Comparison of ENCODE assay signal across 9 cellular contexts in the genomic region with DNA sequence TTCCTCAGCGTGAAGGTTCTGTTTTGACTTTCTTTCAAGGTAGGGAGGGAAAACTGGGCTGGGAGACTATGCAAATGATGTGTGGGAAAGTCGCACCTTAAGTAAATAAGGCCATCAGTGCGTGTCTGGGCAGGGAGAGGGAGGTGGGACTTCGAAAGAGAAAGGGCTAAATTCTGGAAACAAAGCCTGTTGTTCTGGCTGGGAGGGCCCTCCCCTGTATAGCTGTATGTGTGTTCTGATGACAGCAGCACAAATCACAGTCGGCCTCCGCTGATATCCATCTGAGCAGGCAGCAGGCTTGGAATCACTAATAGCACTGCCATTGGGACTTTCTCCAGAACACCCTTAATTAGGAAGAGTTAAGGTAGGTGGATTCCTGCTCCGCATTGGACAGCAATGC. TPM values are rescaled to one million over a fixed set of nuclear protein-coding genes. Genes with fewer than 3 reads are reported as not detected.
A peak's percentile ranks its signal among the peaks of the same experiment; 100 is the strongest.
DNase-seq lines count a peak whose midpoint lies in the region; ATAC-seq and TF ChIP-seq lines count a peak whose summit lies in the region.
"Had no signal": no experiment of that assay in that cellular context is flagged by ENCODE, and none has a peak within 500 bp of the region (broad histone marks: within the 10 kb centered on the region; RNA-seq: fewer than 3 reads in every experiment).

No MANE protein-coding gene starts in this region.

- no peak overlapping the region for H2BK15ac ChIP-seq in mesendoderm (replicated peaks; ENCODE audit: low read depth)

- no peaks in the 10 kb centered on the region for H3K36me3 ChIP-seq in mesendoderm (ENCODE audit: control insufficient read depth, insufficient read depth, low read length)

- no peaks in the 10 kb centered on the region for H3K9me3 Mint-ChIP-seq in stimulated activated effector memory CD8-positive, alpha-beta T cell treated with anti-CD3 and anti-CD28 coated beads, Interleukin-12 subunit alpha, Interleukin-12 subunit beta, amount 100 ng/mL, for 72 hours

- no peak overlapping the region for H3K4me3 ChIP-seq in mesendoderm (ENCODE audit: low read length)

- H3K36me3 Mint-ChIP-seq in stimulated activated effector memory CD8-positive, alpha-beta T cell treated with anti-CD3 and anti-CD28 coated beads, Interleukin-12 subunit alpha, Interleukin-12 subunit beta, amount 100 ng/mL, for 72 hours, result no peaks in the 10 kb centered on the region

- POLR2A ChIA-PET in GM10248 (lab: Yijun Ruan, JAX), result no interaction called here

- CTCF ChIA-PET in GM10248 (lab: Yijun Ruan, JAX), result interaction anchor here (2.1 to 10.7 kb wide), 2 partner anchors 9 to 17 kb away, joined by 5 to 73 read pairs; a partner anchor contains a TSS

- H3K27me3 ChIP-seq in mesendoderm (ENCODE audit: insufficient read depth, low read length, poor library complexity), result no peaks in the 10 kb centered on the region

- H2BK5ac ChIP-seq in mesendoderm (ENCODE audit: low read length), result no peak overlapping the region

- H4K5ac ChIP-seq in mesendoderm (ENCODE audit: low read length), result no peak overlapping the region

- ATAC-seq in GM21717 (IDR thresholded peaks at IDR 0.05; ENCODE audit: unreplicated experiment), result peak; percentile 76
- no peak for ATAC-seq in stimulated activated effector memory CD8-positive, alpha-beta T cell treated with anti-CD3 and anti-CD28 coated beads, Interleukin-12 subunit alpha, Interleukin-12 subunit beta, amount 100 ng/mL, for 72 hours

- peaks cover 21% of the 10 kb centered on the region for H3K4me1 ChIP-seq in mesendoderm (ENCODE audit: control insufficient read depth, low read depth, low read length)

- no peak overlapping the region for H3K27ac ChIP-seq in mesendoderm (ENCODE audit: low read depth, low read length)

- H3K4me3 Mint-ChIP-seq in stimulated activated effector memory CD8-positive, alpha-beta T cell treated with anti-CD3 and anti-CD28 coated beads, Interleukin-12 subunit alpha, Interleukin-12 subunit beta, amount 100 ng/mL, for 72 hours, result no peak overlapping the region

- no peak overlapping the region for H2AK5ac ChIP-seq in mesendoderm (ENCODE audit: low read length)

- H3K4ac ChIP-seq in mesendoderm (ENCODE audit: low read depth, low read length), result no peak overlapping the region

- H3K4me1 Mint-ChIP-seq in stimulated activated effector memory CD8-positive, alpha-beta T cell treated with anti-CD3 and anti-CD28 coated beads, Interleukin-12 subunit alpha, Interleukin-12 subunit beta, amount 100 ng/mL, for 72 hours, result no peaks in the 10 kb centered on the region

- DNase-seq in GM10248 (ENCODE audit: extremely low spot score) (peak; percentile 53), SK-N-DZ (ENCODE audit: low spot score) (peak; percentile 91), mesendoderm (peak; percentile 65), NOMO-1 treated with DMSO at 0.1 percent for 48 hours (lab: John Stamatoyannopoulos, UW; ENCODE audit: unreplicated experiment) (no peak), cortex of kidney (lab: John Stamatoyannopoulos, UW) (no peak)
- no peak for DNase-seq in stimulated activated effector memory CD8-positive, alpha-beta T cell treated with anti-CD3 and anti-CD28 coated beads, Interleukin-12 subunit alpha, Interleukin-12 subunit beta, amount 100 ng/mL, for 72 hours (ENCODE audit: low spot score in 2 of 2)
- DNase-seq in stimulated activated CD4-positive, alpha-beta T cell treated with anti-CD3 and anti-CD28 coated beads, Interleukin-2, amount 100 ng/mL, for 48 hours, result no peak
- DNase-seq: activated T-cell treated with anti-CD3 and anti-CD28 coated beads, Interleukin-2, amount 50 U/mL, for 48 hours had no signal

- H3K9ac ChIP-seq in mesendoderm (ENCODE audit: low read length), result no peak overlapping the region

- no peak overlapping the region for H3K18ac ChIP-seq in mesendoderm (ENCODE audit: low read length)

- no peak for TF ChIP-seq CTCF in GM10248 (IDR thresholded peaks at IDR 0.05; ENCODE audit: control extremely low read depth, extremely low read depth, low read depth, missing control alignments)

- no peak overlapping the region for H4K8ac ChIP-seq in mesendoderm (ENCODE audit: low read depth, low read length)

- peak overlapping the region; percentile 47 for H3K56ac ChIP-seq in mesendoderm (ENCODE audit: low read length)

- no peak overlapping the region for H3K4me2 ChIP-seq in mesendoderm (ENCODE audit: low read length)

- H3K27ac Mint-ChIP-seq in stimulated activated effector memory CD8-positive, alpha-beta T cell treated with anti-CD3 and anti-CD28 coated beads, Interleukin-12 subunit alpha, Interleukin-12 subunit beta, amount 100 ng/mL, for 72 hours, result no peak overlapping the region

- no peak overlapping the region for H2BK120ac ChIP-seq in mesendoderm (ENCODE audit: low read depth, low read length)

- peaks cover 4% of the 10 kb centered on the region for H3K79me1 ChIP-seq in mesendoderm (ENCODE audit: low read length)

- peaks cover 2% of the 10 kb centered on the region for H3K79me2 ChIP-seq in mesendoderm (ENCODE audit: control insufficient read depth, insufficient read depth, low read length)

- no peak overlapping the region for H3K23ac ChIP-seq in mesendoderm (ENCODE audit: low read length)

- no CpG with 5 or more reads among the region's 7 CpGs for WGBS in mesendoderm (ENCODE audit: extremely low coverage, insufficient coverage, low lambda C conversion rate)

RNA-seq across cellular contexts. Expression of a gene that starts 19.2 kb away (rescaled TPM):
- 2.2 and 4.0 TPM in 2 replicates for polyA plus RNA-seq in SK-N-DZ (2014; cell fraction: cytosol; rRNA removed)
- 3.8 and 7.9 TPM in 2 replicates for polyA plus RNA-seq in SK-N-DZ (2014; cell fraction: nucleus; rRNA removed)
- 5.1 TPM for polyA plus RNA-seq in mesendoderm (2013, experiment 1 of 2)
- 5.3 TPM for polyA plus RNA-seq in mesendoderm (2013, experiment 2 of 2)

Comparison
In these comparisons a context has a peak if more than half of its experiments do, and no peak if none do; other contexts are left out.
1. DNase-seq: peak in GM10248 (single experiment), SK-N-DZ (single experiment) and mesendoderm (single experiment); none in NOMO-1 treated with DMSO at 0.1 percent for 48 hours (single experiment), stimulated activated effector memory CD8-positive, alpha-beta T cell treated with anti-CD3 and anti-CD28 coated beads, Interleukin-12 subunit alpha, Interleukin-12 subunit beta, amount 100 ng/mL, for 72 hours (0 of 2), cortex of kidney (single experiment) and stimulated activated CD4-positive, alpha-beta T cell treated with anti-CD3 and anti-CD28 coated beads, Interleukin-2, amount 100 ng/mL, for 48 hours (0 of 2).